In genomic region chr1:180229483-180230415, GRCh38 we compare ENCODE assay signal across 7 cellular contexts. TPM values are rescaled to one million over a fixed set of nuclear protein-coding genes. Genes with fewer than 3 reads are reported as not detected.
DNase-seq lines count a peak whose midpoint lies in the region; ATAC-seq, FAIRE-seq and TF ChIP-seq lines count a peak whose summit lies in the region.

Gene LHX4 (plus strand): TSS chr1:180230264. CDS start chr1:180230530, 266 bp downstream.

- CTCF ChIA-PET in GM10248 (lab: Yijun Ruan, JAX) (interaction anchor here (1.0 kb wide), 1 partner anchor 125 kb away, joined by 3 read pairs; no protein-coding TSS in a partner anchor), OCI-LY7 (lab: Charles Lee; ENCODE audit: unreplicated experiment) (no interaction called here), GM12878 (lab: Yijun Ruan, JAX) (no interaction called here)

- no peak for TF ChIP-seq RAD21 in GM12878 (IDR thresholded peaks at IDR 0.05; ENCODE audit: insufficient read depth, low read depth, low read length)

- BruUV-seq in OCI-LY7 (replicated peaks; lab: Mats Ljungman, UMichigan) (no TSS peak), GM12878 (replicated peaks; lab: Mats Ljungman, UMichigan) (no TSS peak)

- no peaks in the 10 kb centered on the region for H3K9me3 ChIP-seq in OCI-LY7 (ENCODE audit: low read length)
- H3K9me3 ChIP-seq in GM12878 (replicated peaks; ENCODE audit: control insufficient read depth, insufficient read depth, low read length) = no peaks in the 10 kb centered on the region; the same call in 2 of the 3 replicates

- TF ChIP-seq CTCF in GM10248 (IDR thresholded peaks at IDR 0.05; ENCODE audit: control extremely low read depth, extremely low read depth, low read depth, missing control alignments) = no peak
- no peak for TF ChIP-seq CTCF in OCI-LY7 (conservative IDR thresholded peaks at IDR 0.05; ENCODE audit: low read length)
- no peak for TF ChIP-seq CTCF in GM12878 (IDR thresholded peaks at IDR 0.05 in 2 of 3, conservative IDR thresholded peaks at IDR 0.05 in 1 of 3; ENCODE audit: control insufficient read depth in 2 of 3, extremely low read depth in 1 of 3, insufficient read depth in 1 of 3, low read depth in 3 of 3, low read length in 3 of 3)

- in situ Hi-C loops in GM12878 (cut with MboI) = no loop called here

- POLR2A ChIA-PET in GM10248 (lab: Yijun Ruan, JAX) = no interaction called here
- POLR2A ChIA-PET in OCI-LY7 (lab: Charles Lee) = interaction anchor here (1.2 kb wide), 1 partner anchor 50 kb away, joined by 3 read pairs; no protein-coding TSS in a partner anchor
- POLR2A ChIA-PET in GM12878 (lab: Charles Lee) = no interaction called here

- no peak within 1 kb of the TSS for H3K27ac Mint-ChIP-seq in stimulated activated effector memory CD8-positive, alpha-beta T cell treated with anti-CD3 and anti-CD28 coated beads, Interleukin-12 subunit alpha, Interleukin-12 subunit beta, amount 100 ng/mL, for 72 hours

- H3K9me2 ChIP-seq in OCI-LY7 (ENCODE audit: insufficient read depth, low read length) = no peaks in the 10 kb centered on the region

- no peak for FAIRE-seq in GM12878 (lab: Jason Lieb, UNC)

- no peaks in the 10 kb centered on the region for H3K9me3 Mint-ChIP-seq in stimulated activated effector memory CD8-positive, alpha-beta T cell treated with anti-CD3 and anti-CD28 coated beads, Interleukin-12 subunit alpha, Interleukin-12 subunit beta, amount 100 ng/mL, for 72 hours

- TF ChIP-seq POLR2A in GM12878 (IDR thresholded peaks at IDR 0.05; ENCODE audit: low read depth, low read length) = no peak

- intact Hi-C loops in OCI-LY7 (cut with micrococcal nuclease; ENCODE audit: unreplicated experiment) = no loop called here
- intact Hi-C loops in GM12878 (cut with micrococcal nuclease; ENCODE audit: unreplicated experiment) = no loop called here

- H3K4me1 Mint-ChIP-seq in stimulated activated effector memory CD8-positive, alpha-beta T cell treated with anti-CD3 and anti-CD28 coated beads, Interleukin-12 subunit alpha, Interleukin-12 subunit beta, amount 100 ng/mL, for 72 hours = peaks cover 24% of the 10 kb centered on the region

- H3K4me3 Mint-ChIP-seq in stimulated activated effector memory CD8-positive, alpha-beta T cell treated with anti-CD3 and anti-CD28 coated beads, Interleukin-12 subunit alpha, Interleukin-12 subunit beta, amount 100 ng/mL, for 72 hours = peak within 1 kb of the TSS; percentile 68

- H3K9ac ChIP-seq in GM12878 (ENCODE audit: control insufficient read depth, insufficient read depth, low read length) = no peak within 1 kb of the TSS; the same call in 1 of the 2 replicates

- H3K36me3 Mint-ChIP-seq in stimulated activated effector memory CD8-positive, alpha-beta T cell treated with anti-CD3 and anti-CD28 coated beads, Interleukin-12 subunit alpha, Interleukin-12 subunit beta, amount 100 ng/mL, for 72 hours = no peaks in the 10 kb centered on the region

- H3K4me2 ChIP-seq in OCI-LY7 (ENCODE audit: low read length) (peak within 1 kb of the TSS; percentile 85), GM12878 (ENCODE audit: control insufficient read depth, insufficient read depth) (peak within 1 kb of the TSS; percentile 99)

- peak; percentile 76 for DNase-seq in GM10248 (ENCODE audit: extremely low spot score)
- peak; percentile 51 for DNase-seq in OCI-LY7 (ENCODE audit: low spot score)
- DNase-seq in GM12878 (ENCODE audit: low read depth, low spot score) = no peak
- DNase-seq in iPS-NIHi7 (ENCODE audit: extremely low spot score) = peak; percentile 80
- DNase-seq in stimulated activated effector memory CD8-positive, alpha-beta T cell treated with anti-CD3 and anti-CD28 coated beads, Interleukin-12 subunit alpha, Interleukin-12 subunit beta, amount 100 ng/mL, for 72 hours (ENCODE audit: low spot score in 2 of 2) = peak in 1 of 2 donors; percentile 58
- no peak for DNase-seq in NCI-H2107 (lab: John Stamatoyannopoulos, UW)

- ATAC-seq in HG03139 (IDR thresholded peaks at IDR 0.05; ENCODE audit: unreplicated experiment) (peak; percentile 39), GM12878 (peak; percentile 61)
- peak; percentile 43 for ATAC-seq in stimulated activated effector memory CD8-positive, alpha-beta T cell treated with anti-CD3 and anti-CD28 coated beads, Interleukin-12 subunit alpha, Interleukin-12 subunit beta, amount 100 ng/mL, for 72 hours

- RAD21 ChIA-PET in GM12878 (lab: Charles Lee; ENCODE audit: unreplicated experiment) = no interaction called here

- H3K36me3 ChIP-seq in OCI-LY7 (ENCODE audit: insufficient read depth, low read length) (no peaks in the 10 kb centered on the region), GM12878 (ENCODE audit: control insufficient read depth in 2 of 2, insufficient read depth in 2 of 2, low read length in 1 of 2) (no peaks in the 10 kb centered on the region)

- WGBS in GM12878 (ENCODE audit: insufficient coverage, insufficient replicate concordance, low lambda C conversion rate, missing lambda C conversion rate) = 2% methylated on average over 32 of the region's 105 CpGs

- no peak for TF ChIP-seq EP300 in GM12878 (IDR thresholded peaks at IDR 0.05; ENCODE audit: borderline replicate concordance in 1 of 2, control insufficient read depth in 1 of 2, low read depth in 2 of 2, low read length in 2 of 2)

- H3K4me1 ChIP-seq in OCI-LY7 (ENCODE audit: insufficient read depth, low read length, poor library complexity, severe bottlenecking) (peaks cover 7% of the 10 kb centered on the region), GM12878 (ENCODE audit: control insufficient read depth, insufficient read depth, low read length) (peaks cover 6% of the 10 kb centered on the region)

- H2AFZ ChIP-seq in OCI-LY7 (ENCODE audit: low read length) (no peak within 1 kb of the TSS; the same call in 1 of the 2 replicates), GM12878 (ENCODE audit: control insufficient read depth, low read depth, low read length) (peak within 1 kb of the TSS; percentile 75)

- H4K20me1 ChIP-seq in OCI-LY7 (ENCODE audit: insufficient read depth, low read length) = no peaks in the 10 kb centered on the region
- H4K20me1 ChIP-seq in GM12878 (ENCODE audit: control insufficient read depth, insufficient read depth) = peaks cover 3% of the 10 kb centered on the region; the same call in 1 of the 2 replicates

- peak within 1 kb of the TSS; percentile 65 for H3K4me3 ChIP-seq in OCI-LY7 (ENCODE audit: low read depth, low read length, poor library complexity, severe bottlenecking)
- peak within 1 kb of the TSS; percentile 81 for H3K4me3 ChIP-seq in GM12878

- H3K79me2 ChIP-seq in OCI-LY7 (ENCODE audit: insufficient read depth, low read depth, low read length) (no peaks in the 10 kb centered on the region), GM12878 (ENCODE audit: control insufficient read depth, insufficient read depth, low read length) (no peaks in the 10 kb centered on the region)

- SMC1A ChIA-PET in GM12878 (lab: Charles Lee; ENCODE audit: uncharacterized antibody, unreplicated experiment) = no interaction called here

- H3K27ac ChIP-seq in OCI-LY7 (ENCODE audit: low read depth, low read length, poor library complexity, severe bottlenecking) = no peak within 1 kb of the TSS
- H3K27ac ChIP-seq in GM12878 (ENCODE audit: control insufficient read depth, insufficient read depth) = no peak within 1 kb of the TSS

- H3K27me3 ChIP-seq in GM12878 (replicated peaks in 1 of 2; ENCODE audit: control insufficient read depth in 2 of 2, insufficient read depth in 2 of 2, low read length in 1 of 2) = peaks cover 31 to 32% of the 10 kb centered on the region in 2 experiments

TF ChIP-seq in GM12878, 131 proteins besides CTCF, POLR2A, EP300 and RAD21:
- TF ChIP-seq EGR1 (IDR thresholded peaks at IDR 0.05; ENCODE audit: borderline replicate concordance in 1 of 2, low read depth in 2 of 2, low read length in 2 of 2) (peak in 1 of 2 experiments; percentile 68; a peak in 2 of 3 replicates), ATF7 (IDR thresholded peaks at IDR 0.05; ENCODE audit: low read depth) (no peak), BHLHE40 (IDR thresholded peaks at IDR 0.05; ENCODE audit: borderline replicate concordance in 1 of 2, low read depth in 2 of 2, low read length in 1 of 2) (peak in 1 of 2 experiments; percentile 7; a peak in 1 of 4 replicates), CREB1 (IDR thresholded peaks at IDR 0.05; ENCODE audit: low read depth) (0 out of 2 replicates have a peak, but pooled peaks have one; percentile 10)

RNA-seq across cellular contexts. Expression of gene LHX4, which starts in this region (rescaled TPM):
- not detected in 2 replicates for total RNA-seq in OCI-LY7 (2014; rRNA removed; shearing (Covaris generic))
- total RNA-seq in OCI-LY7 (2022) = 0.06 TPM in 1 of 2 replicates, not detected in the other
- total RNA-seq in GM12878 (2013; cell fraction: nucleolus; rRNA removed) = not detected in 2 replicates
- not detected in 2 replicates for total RNA-seq in GM12878 (2014; rRNA removed)
- total RNA-seq in GM12878 (2014; rRNA removed; fragmentation: Illumina TruSeq; extraction: Trizol) = not detected in 2 replicates
- not detected in 2 replicates for total RNA-seq in GM12878 (2021)
- polyA plus RNA-seq in GM12878 (2011; ENCODE audit: low read depth) = 0.56 TPM
- 0.04 TPM in 1 of 2 replicates, not detected in the other for polyA plus RNA-seq in GM12878 (2011; rRNA removed)
- 0.02 TPM in 1 of 2 replicates, not detected in the other for polyA plus RNA-seq in GM12878 (2011; cell fraction: cytosol; rRNA removed)
- polyA plus RNA-seq in GM12878 (2011; cell fraction: nucleus; rRNA removed) = 0.03 TPM in 2 replicates
- polyA plus RNA-seq in GM12878 (2012) = 0.53 and 0.95 TPM in 2 replicates
- polyA plus RNA-seq in GM12878 (2014; fragmentation: Illumina TruSeq; extraction: Trizol) = not detected in 2 replicates
- under 1 TPM; 0.05 TPM for polyA plus RNA-seq in GM12878 (2014; fragmentation: Nextera tagmentation; extraction: Ambion mirVana)
- not detected in 2 replicates for polyA plus RNA-seq in GM12878 (2014; rRNA removed)
- polyA plus RNA-seq in GM12878 (2016; fragmentation: Nextera tagmentation; extraction: Ambion mirVana) = under 1 TPM; 0.59 to 0.80 TPM
- not detected in 2 replicates for polyA minus RNA-seq in GM12878 (2011; rRNA and poly(A)+ RNA removed)
- not detected in 2 replicates for polyA minus RNA-seq in GM12878 (2011; cell fraction: cytosol; rRNA and poly(A)+ RNA removed)
- polyA minus RNA-seq in GM12878 (2011; cell fraction: nucleus; rRNA and poly(A)+ RNA removed) = not detected in 2 replicates

Comparison
In these comparisons a context has a peak if more than half of its experiments do, and no peak if none do; other contexts are left out.
1. Peak in DNase-seq, H3K4me3 ChIP-seq and H3K4me2 ChIP-seq in OCI-LY7; RNA of the gene not detected or under 1 TPM.
2. Peak in ATAC-seq, H3K4me3 ChIP-seq and H3K4me2 ChIP-seq in GM12878; RNA of the gene not detected or under 1 TPM.
3. DNase-seq: peak in GM10248 (single experiment) and iPS-NIHi7 (single experiment); none in GM12878 (single experiment) and NCI-H2107 (single experiment).
4. Peak in every context shown above with its lines, with median percentiles within 50 percentile points of each other: ATAC-seq.